In genomic region chr19:18799389-18799970, GRCh38 we compare ENCODE assay signal across 30 cellular contexts. TPM values are rescaled to one million over a fixed set of nuclear protein-coding genes. Genes with fewer than 3 reads are reported as not detected.
"Had no signal": no experiment of that assay in that cellular context is flagged by ENCODE, and none has a peak within 500 bp of the region (broad histone marks: within the 10 kb centered on the region; RNA-seq: fewer than 3 reads in every experiment).

No MANE protein-coding gene starts in this region.

- H3K27me3 ChIP-seq: pancreas, testis, uterus had no signal

- FAIRE-seq: pancreas had no signal

- H3K4me1 ChIP-seq: pancreas, prostate gland, spleen, testis, upper lobe of right lung, uterus had no signal

- H2AFZ ChIP-seq: neural progenitor cell had no signal

- H3K4me2 ChIP-seq: neural progenitor cell, smooth muscle cell had no signal

- H3K9ac ChIP-seq: neural progenitor cell had no signal

- H3K9me3 ChIP-seq: neutrophil, pancreas, prostate gland, spleen, suprapubic skin, testis, tibial artery, transverse colon, upper lobe of right lung, uterus had no signal

- H3K27ac ChIP-seq: neural progenitor cell, neutrophil, pancreas, prostate gland, skin epidermis, spleen, suprapubic skin, testis, tibial artery, transverse colon, upper lobe of right lung, uterus had no signal

- DNase-seq: naive thymus-derived CD4-positive, alpha-beta T cell; natural killer cell; nucleus accumbens; pancreas; right cardiac atrium; spleen; stimulated activated CD4-positive, alpha-beta T cell treated with anti-CD3 and anti-CD28 coated beads, Interleukin-12 subunit alpha, Interleukin-12 subunit beta, amount 100 ng/mL, for 4 hours; stimulated activated CD4-positive, alpha-beta T cell treated with anti-CD3 and anti-CD28 coated beads, Interleukin-1b, Interleukin-23, amount 100 ng/mL, for 48 hours; stimulated activated CD4-positive, alpha-beta T cell treated with anti-CD3 and anti-CD28 coated beads, Interleukin-4, amount 100 ng/mL, for 1 hour; stimulated activated CD4-positive, alpha-beta T cell treated with anti-CD3 and anti-CD28 coated beads, Interleukin-4, amount 100 ng/mL, for 4 hours; stimulated activated CD8-positive, alpha-beta memory T cell treated with anti-CD3 and anti-CD28 coated beads, Interleukin-4, amount 100 ng/mL, for 48 hours; stimulated activated naive CD4-positive, alpha-beta T cell; stimulated activated naive CD8-positive, alpha-beta T cell treated with anti-CD3 and anti-CD28 coated beads, Interleukin-15, amount 100 ng/mL, for 72 hours; stimulated activated naive CD8-positive, alpha-beta T cell treated with anti-CD3 and anti-CD28 coated beads, Interleukin-15, Interleukin-2, amounts not matched to agents 100 U/mL and 50 U/mL, for 24 hours; substantia nigra; testis; tibial artery; upper lobe of right lung; uterus had no signal

- H3K4me3 ChIP-seq: neural progenitor cell, pancreas, prostate gland, skin epidermis, smooth muscle cell, spleen, suprapubic skin, testis, tibial artery, transverse colon, upper lobe of right lung, uterus had no signal

- H3K36me3 ChIP-seq: neural progenitor cell, neutrophil, pancreas, prostate gland, spleen, suprapubic skin, tibial artery, transverse colon, upper lobe of right lung, uterus had no signal

- ATAC-seq: naive thymus-derived CD4-positive, alpha-beta T cell; natural killer cell; right cardiac atrium; sciatic nerve; stimulated activated memory B cell treated with anti-CD40 and anti-IgM and Interleukin-4, amounts not matched to agents 10 μg/mL and 1 μg/mL and 100 μg/mL, for 72 hours; stimulated activated naive CD8-positive, alpha-beta T cell treated with anti-CD3 and anti-CD28 coated beads, Interleukin-15, amount 100 ng/mL, for 72 hours; stimulated activated naive CD8-positive, alpha-beta T cell treated with anti-CD3 and anti-CD28 coated beads, Interleukin-15, Interleukin-2, amounts not matched to agents 100 U/mL and 50 U/mL, for 24 hours had no signal

RNA-seq across cellular contexts. Expression of gene COMP, which starts 8.4 kb away (rescaled TPM):
- total RNA-seq: naive thymus-derived CD4-positive, alpha-beta T cell; natural killer cell; pulmonary artery endothelial cell; spleen had no signal
- polyA plus RNA-seq: naive thymus-derived CD4-positive, alpha-beta T cell; neural cell had no signal
